ENCODE assay signal across 13 cellular contexts in genomic region chr18:34880882-34881852, GRCh38.
DNase-seq lines count a peak whose midpoint lies in the region; ATAC-seq, FAIRE-seq and TF ChIP-seq lines count a peak whose summit lies in the region.
"Had no signal": no experiment of that assay in that cellular context is flagged by ENCODE, and none has a peak within 500 bp of the region (broad histone marks: within the 10 kb centered on the region; RNA-seq: fewer than 3 reads in every experiment).

No MANE protein-coding gene starts in this region.

- peak; percentile 50 for DNase-seq in Karpas-422
- DNase-seq in medulla oblongata (ENCODE audit: extremely low spot score) = peak; percentile 54
- DNase-seq in CD8-positive, alpha-beta T cell = no peak
- DNase-seq in colonic mucosa = no peak
- DNase-seq in nucleus accumbens (lab: John Stamatoyannopoulos, UW) = no peak
- no peak for DNase-seq in T-cell
- DNase-seq: activated CD4-positive, alpha-beta memory T cell treated with anti-CD3 and anti-CD28 coated beads, Interleukin-2, amount 10 ng/mL, durations not matched to agents 7 days and 5 days; CD4-positive, CD25-positive, alpha-beta regulatory T cell; stimulated activated CD4-positive, alpha-beta T cell treated with anti-CD3 and anti-CD28 coated beads, Interleukin-15, amount 100 ng/mL, for 24 hours; upper lobe of left lung had no signal

- CTCF ChIA-PET in CD8-positive, alpha-beta T cell (lab: Charles Lee) = no interaction called here
- CTCF ChIA-PET in T-cell (lab: Charles Lee) = interaction anchor here (0.6 kb wide), 2 partner anchors 11 to 54 kb away, joined by 4 to 7 read pairs; no protein-coding TSS in a partner anchor

- no peak overlapping the region for H3K9ac ChIP-seq in Karpas-422 (ENCODE audit: low read length)
- H3K9ac ChIP-seq in colonic mucosa (ENCODE audit: low read depth in 2 of 2, low read length in 2 of 2) = no peak overlapping the region

- POLR2A ChIA-PET in CD8-positive, alpha-beta T cell (lab: Charles Lee) = interaction anchor here (0.6 kb wide), 1 partner anchor 11 kb away, joined by 3 read pairs; no protein-coding TSS in a partner anchor
- POLR2A ChIA-PET in T-cell (lab: Charles Lee) = interaction anchor here in 1 of 2 donors (0.7 kb wide), 1 partner anchor 256 kb away, joined by 5 read pairs; no protein-coding TSS in a partner anchor

- H4K20me1 ChIP-seq in Karpas-422 (ENCODE audit: insufficient read depth, low read depth, low read length) = no peaks in the 10 kb centered on the region

- H3K4me3 Mint-ChIP-seq in CD8-positive, alpha-beta T cell = no peak overlapping the region
- no peak overlapping the region for H3K4me3 Mint-ChIP-seq in T-cell
- H3K4me3 Mint-ChIP-seq: activated CD4-positive, alpha-beta memory T cell treated with anti-CD3 and anti-CD28 coated beads, Interleukin-2, amount 10 ng/mL, durations not matched to agents 7 days and 5 days; CD4-positive, CD25-positive, alpha-beta regulatory T cell; central memory CD8-positive, alpha-beta T cell had no signal

- H3K27ac ChIP-seq in Karpas-422 (ENCODE audit: low read length) (no peak overlapping the region), cingulate gyrus (ENCODE audit: low read depth, low read length) (peak overlapping the region; percentile 7), colonic mucosa (no peak overlapping the region)
- H3K27ac ChIP-seq in CD8-positive, alpha-beta T cell (ENCODE audit: low read depth, low read length) = no peak overlapping the region
- H3K27ac ChIP-seq: upper lobe of left lung had no signal

- no peak overlapping the region for H3K4me2 ChIP-seq in Karpas-422 (ENCODE audit: low read depth, low read length, poor library complexity, severe bottlenecking)

- no peak for ATAC-seq in CD8-positive, alpha-beta T cell
- no peak for ATAC-seq in T-cell (replicated peaks in 1 of 4)

- H3K4me3 ChIP-seq in Karpas-422 (ENCODE audit: low read length) (no peak overlapping the region), colonic mucosa (no peak overlapping the region)
- no peak overlapping the region for H3K4me3 ChIP-seq in CD8-positive, alpha-beta T cell (ENCODE audit: low read depth, low read length)
- H3K4me3 ChIP-seq: upper lobe of left lung had no signal

- no peaks in the 10 kb centered on the region for H3K36me3 ChIP-seq in Karpas-422 (ENCODE audit: insufficient read depth, low read length)
- H3K36me3 ChIP-seq in CD8-positive, alpha-beta T cell (ENCODE audit: insufficient read depth, low read length) = no peaks in the 10 kb centered on the region
- H3K36me3 ChIP-seq in colonic mucosa = no peaks in the 10 kb centered on the region

- intact Hi-C loops in CD8-positive, alpha-beta T cell (cut with DNase I, micrococcal nuclease) = no loop called here
- intact Hi-C loops in colonic mucosa (cut with DNase I) = no loop called here

- no peak overlapping the region for H3K27ac Mint-ChIP-seq in CD8-positive, alpha-beta T cell
- H3K27ac Mint-ChIP-seq in T-cell = no peak overlapping the region
- H3K27ac Mint-ChIP-seq: activated CD4-positive, alpha-beta memory T cell treated with anti-CD3 and anti-CD28 coated beads, Interleukin-2, amount 10 ng/mL, durations not matched to agents 7 days and 5 days; CD4-positive, CD25-positive, alpha-beta regulatory T cell had no signal

- no peaks in the 10 kb centered on the region for H3K9me2 ChIP-seq in Karpas-422 (replicated peaks; ENCODE audit: insufficient read depth, low read length)

- no peaks in the 10 kb centered on the region for H3K27me3 ChIP-seq in Karpas-422 (ENCODE audit: low read length)
- H3K27me3 ChIP-seq in CD8-positive, alpha-beta T cell (ENCODE audit: insufficient read depth, low read length) = no peaks in the 10 kb centered on the region
- H3K27me3 ChIP-seq in colonic mucosa = no peaks in the 10 kb centered on the region
- H3K27me3 ChIP-seq: upper lobe of left lung had no signal

- H3K4me1 Mint-ChIP-seq in CD8-positive, alpha-beta T cell (ENCODE audit: low read depth) = no peaks in the 10 kb centered on the region
- H3K4me1 Mint-ChIP-seq in T-cell = no peaks in the 10 kb centered on the region
- H3K4me1 Mint-ChIP-seq: activated CD4-positive, alpha-beta memory T cell treated with anti-CD3 and anti-CD28 coated beads, Interleukin-2, amount 10 ng/mL, durations not matched to agents 7 days and 5 days; CD4-positive, CD25-positive, alpha-beta regulatory T cell; central memory CD8-positive, alpha-beta T cell had no signal

- H3K36me3 Mint-ChIP-seq in CD8-positive, alpha-beta T cell = no peaks in the 10 kb centered on the region
- no peaks in the 10 kb centered on the region for H3K36me3 Mint-ChIP-seq in T-cell
- H3K36me3 Mint-ChIP-seq: CD4-positive, CD25-positive, alpha-beta regulatory T cell had no signal

- no peaks in the 10 kb centered on the region for H3K79me2 ChIP-seq in Karpas-422 (ENCODE audit: low read length)

- no peaks in the 10 kb centered on the region for H3K9me3 Mint-ChIP-seq in CD8-positive, alpha-beta T cell
- H3K9me3 Mint-ChIP-seq in T-cell = no peaks in the 10 kb centered on the region
- H3K9me3 Mint-ChIP-seq: activated CD4-positive, alpha-beta memory T cell treated with anti-CD3 and anti-CD28 coated beads, Interleukin-2, amount 10 ng/mL, durations not matched to agents 7 days and 5 days; CD4-positive, CD25-positive, alpha-beta regulatory T cell; central memory CD8-positive, alpha-beta T cell had no signal

- TF ChIP-seq CTCF in CD8-positive, alpha-beta T cell (IDR thresholded peaks at IDR 0.05) = no peak
- TF ChIP-seq CTCF in colonic mucosa (IDR thresholded peaks at IDR 0.05) = no peak

- H2AFZ ChIP-seq in Karpas-422 (ENCODE audit: low read length) = no peak overlapping the region

- H3K4me1 ChIP-seq in Karpas-422 (ENCODE audit: low read length) (peaks cover 5% of the 10 kb centered on the region), colonic mucosa (no peaks in the 10 kb centered on the region)
- H3K4me1 ChIP-seq in CD8-positive, alpha-beta T cell (ENCODE audit: insufficient read depth, low read length) = no peaks in the 10 kb centered on the region
- H3K4me1 ChIP-seq: upper lobe of left lung had no signal

- H3K27me3 Mint-ChIP-seq in CD8-positive, alpha-beta T cell (ENCODE audit: low read depth) = no peaks in the 10 kb centered on the region
- H3K27me3 Mint-ChIP-seq in T-cell = peaks cover 4 to 5% of the 10 kb centered on the region in 2 donors

- H3K9me3 ChIP-seq in Karpas-422 (ENCODE audit: low read length) (no peaks in the 10 kb centered on the region), colonic mucosa (no peaks in the 10 kb centered on the region)
- no peaks in the 10 kb centered on the region for H3K9me3 ChIP-seq in CD8-positive, alpha-beta T cell (ENCODE audit: low read length)
- H3K9me3 ChIP-seq: upper lobe of left lung had no signal

- peak; percentile 61 for FAIRE-seq in A204.1 (lab: Jason Lieb, UNC)

Comparison
In these comparisons a context has a peak if more than half of its experiments do, and no peak if none do; other contexts are left out.
1. DNase-seq: peak in Karpas-422 (single experiment) and medulla oblongata (single experiment); none in CD8-positive, alpha-beta T cell (0 of 7), colonic mucosa (single experiment), nucleus accumbens (0 of 56) and T-cell (0 of 34).